In the genomic region with DNA sequence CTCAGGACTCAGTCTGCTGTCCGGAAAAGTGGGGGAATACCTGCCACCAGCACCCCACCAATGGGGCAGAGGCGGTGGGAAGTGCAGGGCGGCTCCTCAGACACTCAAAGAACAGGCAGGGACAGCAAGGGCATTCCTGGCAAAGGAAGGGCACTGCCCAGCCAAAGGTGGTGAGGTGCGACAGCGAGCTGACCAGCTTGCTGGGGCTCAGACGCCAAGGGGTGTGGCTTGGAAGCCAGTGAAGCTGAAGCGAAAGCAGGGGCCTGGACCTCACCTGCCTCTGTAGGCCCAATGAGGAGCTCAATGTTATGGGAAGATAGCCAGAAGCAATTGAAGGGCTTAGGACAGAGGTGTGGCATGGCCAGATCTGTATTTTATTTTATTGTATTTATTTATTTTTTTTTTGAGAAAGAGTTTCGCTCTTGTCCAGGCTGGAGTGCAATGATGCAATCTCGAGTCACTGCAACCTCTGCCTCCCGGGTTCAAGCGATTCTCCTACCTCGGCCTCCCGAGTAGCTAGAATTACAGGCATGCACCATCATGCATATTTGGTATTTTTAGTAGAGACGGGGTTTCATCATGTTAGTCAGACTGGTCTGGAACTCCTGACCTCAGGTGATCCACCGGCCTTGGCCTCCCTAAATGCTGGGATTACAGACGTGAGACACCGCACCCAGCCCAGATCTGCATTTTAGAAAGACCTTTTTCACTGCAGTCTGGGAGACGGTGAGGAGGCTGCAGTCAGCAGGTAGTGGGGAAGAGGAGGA, we compare ENCODE assay signal across 14 cellular contexts. TPM values are rescaled to one million over a fixed set of nuclear protein-coding genes. Genes with fewer than 3 reads are reported as not detected.
DNase-seq lines count a peak whose midpoint lies in the region; ATAC-seq, FAIRE-seq and TF ChIP-seq lines count a peak whose summit lies in the region.
"Had no signal": no experiment of that assay in that cellular context is flagged by ENCODE, and none has a peak within 500 bp of the region (broad histone marks: within the 10 kb centered on the region; RNA-seq: fewer than 3 reads in every experiment).

No MANE protein-coding gene starts in this region.

- peak overlapping the region; percentile 76 for H3K27ac Mint-ChIP-seq in activated T-cell treated with anti-CD3 and anti-CD28 coated beads, Interleukin-2, amount 50 U/mL, for 24 hours
- peak overlapping the region; percentile 66 for H3K27ac Mint-ChIP-seq in stimulated activated naive CD8-positive, alpha-beta T cell treated with anti-CD3 and anti-CD28 coated beads, Interleukin-15, Interleukin-2, amounts not matched to agents 100 ng/mL and 50 ng/mL, for 24 hours

- TF ChIP-seq CTCF in RWPE1 (conservative IDR thresholded peaks at IDR 0.05; ENCODE audit: low read depth), result no peak
- no peak for TF ChIP-seq CTCF in D721Med (IDR thresholded peaks at IDR 0.05; ENCODE audit: insufficient read depth, missing control alignments)

- ATAC-seq in left ventricle myocardium superior (peak; percentile 71), GM21737 (IDR thresholded peaks at IDR 0.05; ENCODE audit: unreplicated experiment) (no peak)
- ATAC-seq: foreskin keratinocyte had no signal

- H3K4me1 Mint-ChIP-seq in activated T-cell treated with anti-CD3 and anti-CD28 coated beads, Interleukin-2, amount 50 U/mL, for 24 hours (ENCODE audit: low read depth), result peaks cover 29% of the 10 kb centered on the region
- peaks cover 39% of the 10 kb centered on the region for H3K4me1 Mint-ChIP-seq in stimulated activated naive CD8-positive, alpha-beta T cell treated with anti-CD3 and anti-CD28 coated beads, Interleukin-15, Interleukin-2, amounts not matched to agents 100 ng/mL and 50 ng/mL, for 24 hours (ENCODE audit: low read depth)

- intact Hi-C loops in left ventricle myocardium superior (cut with micrococcal nuclease), result no loop called here

- no peak for DNase-seq in activated T-cell treated with anti-CD3 and anti-CD28 coated beads, Interleukin-2, amount 50 U/mL, for 24 hours
- no peak for DNase-seq in activated T-cell treated with anti-CD3 and anti-CD28 coated beads, Interleukin-2, amount 50 U/mL, for 48 hours
- DNase-seq in RWPE1 (ENCODE audit: low spot score) (peak; percentile 46), left ventricle myocardium superior (peak; percentile 69), D721Med (ENCODE audit: insufficient read length, low spot score) (no peak), HT-29 (ENCODE audit: low spot score) (no peak)
- DNase-seq: activated T-cell treated with anti-CD3 and anti-CD28 coated beads, Interleukin-2, amount 50 U/mL, for 1 hour; cortex of kidney; uterus had no signal

- no peaks in the 10 kb centered on the region for H3K27me3 Mint-ChIP-seq in activated T-cell treated with anti-CD3 and anti-CD28 coated beads, Interleukin-2, amount 50 U/mL, for 24 hours
- H3K27me3 Mint-ChIP-seq in stimulated activated naive CD8-positive, alpha-beta T cell treated with anti-CD3 and anti-CD28 coated beads, Interleukin-15, Interleukin-2, amounts not matched to agents 100 ng/mL and 50 ng/mL, for 24 hours, result no peaks in the 10 kb centered on the region

- FAIRE-seq in D721Med (lab: Jason Lieb, UNC), result no peak

- H3K4me3 Mint-ChIP-seq in activated T-cell treated with anti-CD3 and anti-CD28 coated beads, Interleukin-2, amount 50 U/mL, for 24 hours, result no peak overlapping the region
- no peak overlapping the region for H3K4me3 Mint-ChIP-seq in stimulated activated naive CD8-positive, alpha-beta T cell treated with anti-CD3 and anti-CD28 coated beads, Interleukin-15, Interleukin-2, amounts not matched to agents 100 ng/mL and 50 ng/mL, for 24 hours

- peaks cover 24% of the 10 kb centered on the region for H3K36me3 Mint-ChIP-seq in activated T-cell treated with anti-CD3 and anti-CD28 coated beads, Interleukin-2, amount 50 U/mL, for 24 hours (ENCODE audit: low read depth)
- H3K36me3 Mint-ChIP-seq in stimulated activated naive CD8-positive, alpha-beta T cell treated with anti-CD3 and anti-CD28 coated beads, Interleukin-15, Interleukin-2, amounts not matched to agents 100 ng/mL and 50 ng/mL, for 24 hours (ENCODE audit: low read depth), result peaks cover 13% of the 10 kb centered on the region

- POLR2A ChIA-PET in RWPE1 (lab: Yijun Ruan, JAX; ENCODE audit: low non-redundant PET), result interaction anchor here (0.7 kb wide), 1 partner anchor 34 kb away, joined by 4 read pairs; a partner anchor contains a TSS

- H3K9me3 Mint-ChIP-seq in activated T-cell treated with anti-CD3 and anti-CD28 coated beads, Interleukin-2, amount 50 U/mL, for 24 hours, result no peaks in the 10 kb centered on the region
- H3K9me3 Mint-ChIP-seq in stimulated activated naive CD8-positive, alpha-beta T cell treated with anti-CD3 and anti-CD28 coated beads, Interleukin-15, Interleukin-2, amounts not matched to agents 100 ng/mL and 50 ng/mL, for 24 hours, result no peaks in the 10 kb centered on the region

- peak overlapping the region; percentile 86 for H3K27ac ChIP-seq in RWPE1
- H3K27ac ChIP-seq: foreskin keratinocyte, uterus had no signal

- CTCF ChIA-PET in RWPE1 (lab: Yijun Ruan, JAX), result interaction anchor here (0.6 to 2.3 kb wide), 7 partner anchors 9 to 860 kb away, joined by 3 to 11 read pairs (median 4); no protein-coding TSS in a partner anchor

RNA-seq across cellular contexts. Expression of a gene that starts 4.4 kb away (rescaled TPM):
- 23.5 TPM for total RNA-seq in left ventricle myocardium superior
- not detected in 2 replicates for total RNA-seq in HT-29 (2014; rRNA removed; shearing (Covaris generic))
- total RNA-seq: foreskin keratinocyte, pulmonary artery endothelial cell had no signal

RNA-seq across cellular contexts. Expression of a gene that starts 18.2 kb away (rescaled TPM):
- 4.1 TPM for total RNA-seq in left ventricle myocardium superior
- 0.13 and 0.25 TPM in 2 replicates for total RNA-seq in HT-29 (2014; rRNA removed; shearing (Covaris generic))
- total RNA-seq: foreskin keratinocyte, liver, pulmonary artery endothelial cell, uterus had no signal

RNA-seq across cellular contexts. Expression of a gene that starts 26.4 kb away (rescaled TPM):
- 45.8 TPM for total RNA-seq in left ventricle myocardium superior
- total RNA-seq in HT-29 (2014; rRNA removed; shearing (Covaris generic)), result 54.7 and 60.2 TPM in 2 replicates

RNA-seq across cellular contexts. Expression of a gene that starts 34.7 kb away (rescaled TPM):
- 47.5 TPM for total RNA-seq in left ventricle myocardium superior
- total RNA-seq in HT-29 (2014; rRNA removed; shearing (Covaris generic)), result 96.4 and 97.0 TPM in 2 replicates

RNA-seq across cellular contexts. Expression of a gene that starts 59.6 kb away (rescaled TPM):
- not detected for total RNA-seq in left ventricle myocardium superior
- not detected in 2 replicates for total RNA-seq in HT-29 (2014; rRNA removed; shearing (Covaris generic))
- total RNA-seq: pulmonary artery endothelial cell, uterus had no signal

Comparison
In these comparisons a context has a peak if more than half of its experiments do, and no peak if none do; other contexts are left out.
1. DNase-seq: peak in RWPE1 (single experiment) and left ventricle myocardium superior (single experiment); none in activated T-cell treated with anti-CD3 and anti-CD28 coated beads, Interleukin-2, amount 50 U/mL, for 24 hours (single experiment), activated T-cell treated with anti-CD3 and anti-CD28 coated beads, Interleukin-2, amount 50 U/mL, for 48 hours (0 of 2), D721Med (single experiment) and HT-29 (single experiment).
2. RNA of a gene that starts 4.4 kb away (total RNA-seq): 23.5 TPM in left ventricle myocardium superior (single experiment); not detected in HT-29; every median in the first group is over 10 times any median in the second.